Comparison of ENCODE assay signal across 8 cellular contexts in the genomic region with DNA sequence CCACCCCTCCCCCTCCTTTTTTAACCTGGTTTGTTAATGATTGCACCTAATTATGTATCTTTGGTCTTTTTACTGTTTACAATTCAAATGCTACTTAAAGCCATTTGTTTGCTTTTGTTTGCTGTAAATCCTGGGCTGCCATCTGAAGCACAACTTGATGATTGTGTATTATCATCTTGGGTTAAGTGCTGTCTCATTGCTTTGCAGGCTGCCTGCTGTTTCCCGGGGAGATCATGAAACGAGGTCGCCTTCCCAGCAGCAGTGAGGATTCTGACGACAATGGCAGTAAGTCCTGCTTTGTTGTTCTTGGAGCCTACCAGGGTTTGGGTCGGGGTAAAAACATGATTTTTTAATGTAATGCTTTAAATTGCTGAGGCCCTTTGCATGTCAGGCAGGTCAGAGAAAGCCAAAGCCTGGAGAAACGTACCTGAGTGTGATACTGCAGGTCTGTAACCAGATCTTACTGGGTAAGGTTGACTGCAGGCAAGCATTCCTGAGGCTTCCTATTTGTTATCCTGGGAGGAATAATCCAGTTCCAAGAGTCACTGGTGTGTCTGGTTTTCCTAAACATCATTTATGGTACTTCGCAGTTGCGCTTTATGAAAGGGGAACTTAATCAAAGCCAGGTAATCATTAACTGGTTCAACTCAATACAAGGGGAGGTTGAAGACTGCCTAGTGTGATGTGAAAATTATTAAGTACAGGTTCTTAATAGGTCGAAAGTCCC. TPM values are rescaled to one million over a fixed set of nuclear protein-coding genes. Genes with fewer than 3 reads are reported as not detected.
DNase-seq lines count a peak whose midpoint lies in the region.

No MANE protein-coding gene starts in this region.

- H3K4me2 ChIP-seq in GM23248 (ENCODE audit: unreplicated experiment): peak overlapping the region; percentile 8

- no peak overlapping the region for H2AFZ ChIP-seq in GM23248

- WGBS in GM23248 (ENCODE audit: low coverage in 1 of 2, low lambda C conversion rate in 2 of 2, missing lambda C conversion rate in 2 of 2), 2 experiments: 67 to 69% methylated on average over 9 of the region's 9 CpGs

- H3K9ac ChIP-seq in GM23248: no peak overlapping the region

- H3K36me3 ChIP-seq in GM23248 (ENCODE audit: low read depth): peaks cover 11% of the 10 kb centered on the region

- H3K9me3 ChIP-seq in GM23248 (ENCODE audit: low read depth): no peaks in the 10 kb centered on the region

- in situ Hi-C loops in GM23248 (cut with MboI): no loop called here

- no peak overlapping the region for H3K27ac ChIP-seq in GM23248

- DNase-seq in EH (ENCODE audit: low read depth) (peak; percentile 41), GM23248 (no peak), NCI-H526 treated with DMSO at 0.1 percent for 48 hours (lab: John Stamatoyannopoulos, UW) (peak; percentile 91), iPS-NIHi11 (ENCODE audit: low spot score) (peak; percentile 43), EL (no peak), SW480 (ENCODE audit: low spot score) (no peak), T-helper 9 cell (no peak)
- DNase-seq in activated naive CD4-positive, alpha-beta T cell treated with Interleukin-2 at 50 U/mL for 16 hours: no peak

- H3K4me3 ChIP-seq in GM23248: no peak overlapping the region

- H3K4me1 ChIP-seq in GM23248 (ENCODE audit: insufficient read depth): peaks cover 17% of the 10 kb centered on the region

- peaks cover 5% of the 10 kb centered on the region; the same call in 1 of the 2 replicates for H3F3A ChIP-seq in GM23248 (ENCODE audit: insufficient read depth)

- no peaks in the 10 kb centered on the region for H4K20me1 ChIP-seq in GM23248 (ENCODE audit: insufficient read depth)

- no peaks in the 10 kb centered on the region for H3K27me3 ChIP-seq in GM23248 (replicated peaks; ENCODE audit: insufficient read depth)

- peaks cover 100% of the 10 kb centered on the region for H3K79me2 ChIP-seq in GM23248 (ENCODE audit: insufficient read depth)

- H3K9me2 ChIP-seq in GM23248 (ENCODE audit: insufficient read depth): no peaks in the 10 kb centered on the region

RNA-seq across cellular contexts. Expression of a gene that starts 22.2 kb away (rescaled TPM):
- total RNA-seq in GM23248 (2014; rRNA removed; shearing (Covaris generic)): 35.9 and 37.6 TPM in 2 replicates
- 32.1 and 32.8 TPM in 2 replicates for polyA plus RNA-seq in GM23248 (2016; fragmentation: Nextera tagmentation; extraction: Ambion mirVana)

Comparison
In these comparisons a context has a peak if more than half of its experiments do, and no peak if none do; other contexts are left out.
1. DNase-seq: peak in EH (single experiment), NCI-H526 treated with DMSO at 0.1 percent for 48 hours (single experiment) and iPS-NIHi11 (single experiment); none in GM23248 (single experiment), EL (single experiment), SW480 (single experiment), T-helper 9 cell (single experiment) and activated naive CD4-positive, alpha-beta T cell treated with Interleukin-2 at 50 U/mL for 16 hours (single experiment).